ENCODE assay signal across 1 cellular context in genomic region chr3:23859012-23859743, GRCh38.
TF ChIP-seq lines count a peak whose summit lies in the region.

No MANE protein-coding gene starts in this region.

TF ChIP-seq in endothelial cell of umbilical vein, 7 proteins besides CTCF, POLR2A, EP300 and RAD21:
- TF ChIP-seq MAX (IDR thresholded peaks at IDR 0.05; ENCODE audit: insufficient read depth, insufficient read length) (no peak), MYC (IDR thresholded peaks at IDR 0.05; ENCODE audit: low read depth, low read length) (no peak), GATA2 (IDR thresholded peaks at IDR 0.05; ENCODE audit: insufficient read depth, insufficient read length, low read depth, low read length) (no peak), EZH2 (IDR thresholded peaks at IDR 0.05; ENCODE audit: borderline replicate concordance, low read depth, low read length, severe bottlenecking) (no peak), POLR2AphosphoS5 (IDR thresholded peaks at IDR 0.05; ENCODE audit: insufficient read depth, low read depth, low read length) (no peak), FOS (IDR thresholded peaks at IDR 0.05; ENCODE audit: borderline replicate concordance, insufficient read depth, low read length) (no peak), JUN (IDR thresholded peaks at IDR 0.05; ENCODE audit: borderline replicate concordance, insufficient read depth, insufficient read length, low read depth) (no peak)
